9 cellular contexts compared by ENCODE assay signal in the genomic region with DNA sequence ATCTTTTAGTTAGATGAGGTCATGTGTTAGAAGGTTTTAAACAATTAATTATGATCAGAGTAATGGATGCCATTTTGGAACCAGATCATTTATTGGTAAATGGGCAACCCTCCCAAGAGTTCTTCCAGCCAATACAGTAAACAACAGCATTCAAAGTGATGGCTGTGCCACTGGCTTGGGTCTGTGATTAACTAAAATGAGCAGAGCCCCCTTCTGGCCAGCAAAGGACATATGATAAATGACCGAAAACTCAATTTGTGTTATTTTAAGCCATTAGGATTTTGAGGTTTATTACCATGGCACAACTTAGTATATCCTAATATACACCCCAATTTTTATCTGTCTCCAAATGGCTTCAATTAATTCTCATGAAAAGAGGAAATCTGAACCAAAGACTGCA.
DNase-seq lines count a peak whose midpoint lies in the region; ATAC-seq and TF ChIP-seq lines count a peak whose summit lies in the region.
"Had no signal": no experiment of that assay in that cellular context is flagged by ENCODE, and none has a peak within 500 bp of the region (broad histone marks: within the 10 kb centered on the region; RNA-seq: fewer than 3 reads in every experiment).

No MANE protein-coding gene starts in this region.

- H3K14ac ChIP-seq in mesenchymal stem cell (ENCODE audit: low read length in 2 of 2) = no peak overlapping the region

- H3K9ac ChIP-seq in adipocyte (ENCODE audit: low read length) = no peak overlapping the region
- H3K9ac ChIP-seq in mesenchymal stem cell (ENCODE audit: low read length) = no peak overlapping the region

- no peak overlapping the region for H4K8ac ChIP-seq in mesenchymal stem cell (ENCODE audit: low read length)

- peak; percentile 62 for TF ChIP-seq CTCF in HFFc6 (IDR thresholded peaks at IDR 0.05)

- H3K27me3 Mint-ChIP-seq in HFFc6 (ENCODE audit: insufficient read depth) = no peaks in the 10 kb centered on the region
- no peaks in the 10 kb centered on the region for H3K27me3 Mint-ChIP-seq in immature natural killer cell (ENCODE audit: low read depth in 3 of 3)
- no peaks in the 10 kb centered on the region for H3K27me3 Mint-ChIP-seq in T-helper 2 cell treated with Interferon-gamma antibody and Interleukin-4, amounts not matched to agents 5 μg/mL and 100 μg/mL, for 36 hours (ENCODE audit: low read depth)
- H3K27me3 Mint-ChIP-seq in naive thymus-derived CD4-positive, alpha-beta T cell = no peaks in the 10 kb centered on the region
- H3K27me3 Mint-ChIP-seq: activated naive CD8-positive, alpha-beta T cell treated with anti-CD3 and anti-CD28 coated beads, Interleukin-2, amount 50 U/mL, for 24 hours had no signal

- H4K91ac ChIP-seq in mesenchymal stem cell (ENCODE audit: low read length) = no peak overlapping the region

- H2BK5ac ChIP-seq in mesenchymal stem cell (ENCODE audit: low read depth, low read length, poor library complexity, severe bottlenecking) = no peak overlapping the region

- H2BK15ac ChIP-seq in mesenchymal stem cell (ENCODE audit: low read depth, poor library complexity, severe bottlenecking) = no peak overlapping the region

- DNase-seq in GM03348 (ENCODE audit: low spot score) (peak; percentile 21), HFFc6 (no peak), adipocyte (ENCODE audit: low read depth) (peak; percentile 35), mesenchymal stem cell (peak; percentile 7), immature natural killer cell (no peak)
- DNase-seq in T-helper 2 cell treated with Interferon-gamma antibody and Interleukin-4, amounts not matched to agents 5 μg/mL and 100 μg/mL, for 36 hours (ENCODE audit: low spot score) = no peak
- no peak for DNase-seq in naive thymus-derived CD4-positive, alpha-beta T cell
- DNase-seq: activated naive CD8-positive, alpha-beta T cell treated with anti-CD3 and anti-CD28 coated beads, Interleukin-2, amount 50 U/mL, for 24 hours; psoas muscle had no signal

- H3K9me3 Mint-ChIP-seq in HFFc6 (no peaks in the 10 kb centered on the region), immature natural killer cell (peaks cover 0 to 6% (median under 1%) of the 10 kb centered on the region in 6 donors)
- peaks cover 4% of the 10 kb centered on the region for H3K9me3 Mint-ChIP-seq in T-helper 2 cell treated with Interferon-gamma antibody and Interleukin-4, amounts not matched to agents 5 μg/mL and 100 μg/mL, for 36 hours
- H3K9me3 Mint-ChIP-seq in naive thymus-derived CD4-positive, alpha-beta T cell = peaks cover 0 to 15% (median 3%) of the 10 kb centered on the region in 11 donors

- H2BK120ac ChIP-seq in mesenchymal stem cell (ENCODE audit: low read depth, low read length) = no peak overlapping the region

- no peaks in the 10 kb centered on the region for H3K4me1 ChIP-seq in adipocyte (ENCODE audit: control insufficient read depth, insufficient read depth, low read length)
- H3K4me1 ChIP-seq in mesenchymal stem cell (ENCODE audit: control insufficient read depth, insufficient read depth, low read depth, low read length) = no peaks in the 10 kb centered on the region
- H3K4me1 ChIP-seq in naive thymus-derived CD4-positive, alpha-beta T cell (ENCODE audit: control insufficient read depth in 2 of 2, insufficient read depth in 2 of 2, low read length in 2 of 2) = no peaks in the 10 kb centered on the region
- H3K4me1 ChIP-seq: psoas muscle had no signal

- no peak overlapping the region for H2AFZ ChIP-seq in mesenchymal stem cell (ENCODE audit: low read depth, low read length)

- H3K36me3 ChIP-seq in adipocyte (ENCODE audit: control insufficient read depth, insufficient read depth, low read length, severe bottlenecking) (no peaks in the 10 kb centered on the region), mesenchymal stem cell (ENCODE audit: control insufficient read depth in 1 of 2, insufficient read depth in 2 of 2, low read depth in 1 of 2, low read length in 2 of 2) (no peaks in the 10 kb centered on the region)
- H3K36me3 ChIP-seq in naive thymus-derived CD4-positive, alpha-beta T cell (ENCODE audit: control insufficient read depth in 2 of 3, insufficient read depth in 3 of 3, low read length in 3 of 3) = no peaks in the 10 kb centered on the region

- H3K27me3 ChIP-seq in adipocyte (replicated peaks; ENCODE audit: control insufficient read depth, insufficient read depth, low read length) (no peaks in the 10 kb centered on the region), mesenchymal stem cell (ENCODE audit: control insufficient read depth in 1 of 2, insufficient read depth in 1 of 2, low read length in 2 of 2) (no peaks in the 10 kb centered on the region)
- H3K27me3 ChIP-seq in naive thymus-derived CD4-positive, alpha-beta T cell (ENCODE audit: control insufficient read depth in 2 of 2, insufficient read depth in 2 of 2, low read length in 2 of 2) = no peaks in the 10 kb centered on the region

- no peak overlapping the region for H3K4me2 ChIP-seq in mesenchymal stem cell (ENCODE audit: low read length, poor library complexity, severe bottlenecking)

- no CpG with 5 or more reads among the region's 1 CpG for WGBS in mesenchymal stem cell

- CTCF ChIA-PET in naive thymus-derived CD4-positive, alpha-beta T cell (lab: Charles Lee) = no interaction called here

- H2BK12ac ChIP-seq in mesenchymal stem cell (ENCODE audit: low read length in 2 of 2) = no peak overlapping the region

- H3K4me3 ChIP-seq in adipocyte (ENCODE audit: low read length) (no peak overlapping the region), mesenchymal stem cell (ENCODE audit: insufficient read depth in 1 of 2, low read depth in 1 of 2, low read length in 2 of 2) (no peak overlapping the region)
- no peak overlapping the region for H3K4me3 ChIP-seq in naive thymus-derived CD4-positive, alpha-beta T cell (ENCODE audit: low read length)
- H3K4me3 ChIP-seq: psoas muscle had no signal

- ATAC-seq in naive thymus-derived CD4-positive, alpha-beta T cell = no peak
- ATAC-seq: activated naive CD8-positive, alpha-beta T cell treated with anti-CD3 and anti-CD28 coated beads, Interleukin-2, amount 50 U/mL, for 24 hours; psoas muscle had no signal

- H3K4me1 Mint-ChIP-seq in HFFc6 (ENCODE audit: low read depth) = no peaks in the 10 kb centered on the region
- no peaks in the 10 kb centered on the region for H3K4me1 Mint-ChIP-seq in immature natural killer cell
- no peaks in the 10 kb centered on the region for H3K4me1 Mint-ChIP-seq in T-helper 2 cell treated with Interferon-gamma antibody and Interleukin-4, amounts not matched to agents 5 μg/mL and 100 μg/mL, for 36 hours (ENCODE audit: low read depth)
- H3K4me1 Mint-ChIP-seq in naive thymus-derived CD4-positive, alpha-beta T cell = no peaks in the 10 kb centered on the region
- H3K4me1 Mint-ChIP-seq: activated naive CD8-positive, alpha-beta T cell treated with anti-CD3 and anti-CD28 coated beads, Interleukin-2, amount 50 U/mL, for 24 hours had no signal

- intact Hi-C loops in naive thymus-derived CD4-positive, alpha-beta T cell (cut with micrococcal nuclease) = no loop called here

- no peak overlapping the region for H3K27ac ChIP-seq in mesenchymal stem cell (ENCODE audit: low read length, poor library complexity, severe bottlenecking)
- H3K27ac ChIP-seq in naive thymus-derived CD4-positive, alpha-beta T cell (ENCODE audit: low read depth, low read length) = no peak overlapping the region
- H3K27ac ChIP-seq: psoas muscle had no signal

- H3K18ac ChIP-seq in mesenchymal stem cell (ENCODE audit: low read depth in 1 of 2, low read length in 2 of 2) = no peak overlapping the region

- no peaks in the 10 kb centered on the region for H3K79me1 ChIP-seq in mesenchymal stem cell (replicated peaks; ENCODE audit: low read length, poor library complexity, severe bottlenecking)

- POLR2A ChIA-PET in naive thymus-derived CD4-positive, alpha-beta T cell (lab: Charles Lee) = no interaction called here

- H3K4me3 Mint-ChIP-seq in HFFc6 = no peak overlapping the region
- no peak overlapping the region for H3K4me3 Mint-ChIP-seq in immature natural killer cell
- no peak overlapping the region for H3K4me3 Mint-ChIP-seq in T-helper 2 cell treated with Interferon-gamma antibody and Interleukin-4, amounts not matched to agents 5 μg/mL and 100 μg/mL, for 36 hours
- no peak overlapping the region for H3K4me3 Mint-ChIP-seq in naive thymus-derived CD4-positive, alpha-beta T cell
- H3K4me3 Mint-ChIP-seq: activated naive CD8-positive, alpha-beta T cell treated with anti-CD3 and anti-CD28 coated beads, Interleukin-2, amount 50 U/mL, for 24 hours had no signal

- no peak overlapping the region for H3K4ac ChIP-seq in mesenchymal stem cell (ENCODE audit: low read depth in 1 of 2, low read length in 2 of 2)

- no peak overlapping the region for H3K27ac Mint-ChIP-seq in HFFc6
- no peak overlapping the region for H3K27ac Mint-ChIP-seq in immature natural killer cell
- H3K27ac Mint-ChIP-seq in T-helper 2 cell treated with Interferon-gamma antibody and Interleukin-4, amounts not matched to agents 5 μg/mL and 100 μg/mL, for 36 hours = no peak overlapping the region
- H3K27ac Mint-ChIP-seq in naive thymus-derived CD4-positive, alpha-beta T cell = no peak overlapping the region
- H3K27ac Mint-ChIP-seq: activated naive CD8-positive, alpha-beta T cell treated with anti-CD3 and anti-CD28 coated beads, Interleukin-2, amount 50 U/mL, for 24 hours had no signal

- H3K36me3 Mint-ChIP-seq in HFFc6 (ENCODE audit: low read depth) (no peaks in the 10 kb centered on the region), immature natural killer cell (no peaks in the 10 kb centered on the region)
- H3K36me3 Mint-ChIP-seq in T-helper 2 cell treated with Interferon-gamma antibody and Interleukin-4, amounts not matched to agents 5 μg/mL and 100 μg/mL, for 36 hours (ENCODE audit: low read depth) = no peaks in the 10 kb centered on the region
- H3K36me3 Mint-ChIP-seq in naive thymus-derived CD4-positive, alpha-beta T cell = no peaks in the 10 kb centered on the region

- no peak overlapping the region for H2AK5ac ChIP-seq in mesenchymal stem cell (ENCODE audit: low read length, severe bottlenecking)

- H3K9me3 ChIP-seq in adipocyte (ENCODE audit: control insufficient read depth, low read length) = no peaks in the 10 kb centered on the region
- peaks cover 8% of the 10 kb centered on the region for H3K9me3 ChIP-seq in mesenchymal stem cell (ENCODE audit: control insufficient read depth, low read length)
- H3K9me3 ChIP-seq in naive thymus-derived CD4-positive, alpha-beta T cell (ENCODE audit: control insufficient read depth in 2 of 3, low read length in 3 of 3) = peaks cover 0 to 6% (median 0%) of the 10 kb centered on the region in 3 experiments
- H3K9me3 ChIP-seq: psoas muscle had no signal

- H3K23ac ChIP-seq in mesenchymal stem cell (ENCODE audit: low read length in 2 of 2) = no peak overlapping the region

Comparison
In these comparisons a context has a peak if more than half of its experiments do, and no peak if none do; other contexts are left out.
1. DNase-seq: peak in GM03348 (single experiment), adipocyte (single experiment) and mesenchymal stem cell (single experiment); none in HFFc6 (single experiment), immature natural killer cell (0 of 3), T-helper 2 cell treated with Interferon-gamma antibody and Interleukin-4, amounts not matched to agents 5 μg/mL and 100 μg/mL, for 36 hours (single experiment) and naive thymus-derived CD4-positive, alpha-beta T cell (0 of 9).